ENCODE assay signal across 11 cellular contexts in genomic region chr17:72661093-72661944, GRCh38.
DNase-seq lines count a peak whose midpoint lies in the region; ATAC-seq and TF ChIP-seq lines count a peak whose summit lies in the region.
"Had no signal": no experiment of that assay in that cellular context is flagged by ENCODE, and none has a peak within 500 bp of the region (broad histone marks: within the 10 kb centered on the region; RNA-seq: fewer than 3 reads in every experiment).

No MANE protein-coding gene starts in this region.

- POLR2A ChIA-PET in HCT116 (lab: Charles Lee), result interaction anchor here (0.5 to 4.0 kb wide), 9 partner anchors 10 to 73 kb away, joined by 3 to 21 read pairs (median 6); no protein-coding TSS in a partner anchor

- H3K9me3 ChIP-seq in HCT116 (ENCODE audit: control insufficient read depth in 1 of 2, insufficient read depth in 1 of 2, low read depth in 1 of 2, low read length in 2 of 2), result peaks cover 0 to 10% of the 10 kb centered on the region in 2 experiments; a peak in 1 of 4 replicates
- H3K9me3 ChIP-seq: upper lobe of right lung had no signal

- H3K4me1 ChIP-seq in HCT116 (ENCODE audit: control insufficient read depth in 1 of 2, insufficient read depth in 2 of 2, low read length in 2 of 2), result peaks cover 50 to 66% of the 10 kb centered on the region in 2 experiments
- H3K4me1 ChIP-seq: upper lobe of right lung had no signal

- no peak for TF ChIP-seq POLR2A in HCT116 (IDR thresholded peaks at IDR 0.05; ENCODE audit: borderline replicate concordance, extremely low read depth, insufficient read depth, insufficient read length)

- no peaks in the 10 kb centered on the region for H3K36me3 ChIP-seq in HCT116 (ENCODE audit: control insufficient read depth in 1 of 2, insufficient read depth in 2 of 2, low read length in 2 of 2)
- H3K36me3 ChIP-seq: upper lobe of right lung had no signal

- intact Hi-C loops in HCT116 (cut with micrococcal nuclease) (loop anchor here (1.0 kb wide), 3 partner anchors 52 to 101 kb away; no protein-coding TSS in a partner anchor), sciatic nerve (cut with DNase I) (no loop called here)

- peak overlapping the region in 1 of 2 experiments; percentile 39; a peak in 2 of 4 replicates for H3K4me3 ChIP-seq in HCT116 (replicated peaks in 1 of 2; ENCODE audit: low read depth in 1 of 2, low read length in 2 of 2)
- H3K4me3 ChIP-seq in fibroblast of pulmonary artery (replicated peaks; ENCODE audit: low read depth, low read length), result no peak overlapping the region
- H3K4me3 ChIP-seq: upper lobe of right lung had no signal

- H3K9me2 ChIP-seq in HCT116 (ENCODE audit: insufficient read depth), result no peaks in the 10 kb centered on the region

- peak; percentile 97 for DNase-seq in HCT116 (ENCODE audit: low read depth, low spot score)
- DNase-seq in NCI-H526 (lab: John Stamatoyannopoulos, UW), result peak; percentile 95 to 96
- no peak for DNase-seq in fibroblast of pulmonary artery (ENCODE audit: low read depth)
- no peak for DNase-seq in sciatic nerve (ENCODE audit: low spot score)
- no peak for DNase-seq in cerebellar cortex (ENCODE audit: low spot score)
- DNase-seq in activated CD4-positive, alpha-beta T cell treated with anti-CD3 and anti-CD28 coated beads, Interleukin-2, amount 50 U/mL, for 4 hours, result no peak
- DNase-seq: activated CD4-positive, alpha-beta T cell treated with anti-CD3 and anti-CD28 coated beads, Interleukin-2, amount 10 ng/mL, durations not matched to agents 7 days and 5 days; NCI-H2227 treated with DMSO at 0.1 percent for 48 hours; upper lobe of right lung had no signal

- TF ChIP-seq CTCF in HCT116 (IDR thresholded peaks at IDR 0.05 in 2 of 3, conservative IDR thresholded peaks at IDR 0.05 in 1 of 3; ENCODE audit: borderline replicate concordance in 1 of 3, insufficient read depth in 1 of 3, low read depth in 2 of 3, low read length in 2 of 3) (peak in 2 of 3 experiments; percentile 89 to 99; a peak in 4 of 6 replicates), fibroblast of pulmonary artery (IDR thresholded peaks at IDR 0.05; ENCODE audit: low read length, missing control alignments) (peak; percentile 1)

- H4K20me1 ChIP-seq in HCT116 (ENCODE audit: insufficient read depth), result no peaks in the 10 kb centered on the region

- H3K4me2 ChIP-seq in HCT116 (ENCODE audit: low read length), result peak overlapping the region; percentile 73

- peak overlapping the region; percentile 65 for H3K9ac ChIP-seq in HCT116 (ENCODE audit: low read length)

- peaks cover 4% of the 10 kb centered on the region; the same call in 1 of the 2 replicates for H3K79me2 ChIP-seq in HCT116 (ENCODE audit: insufficient read depth, low read length)

- RAD21 ChIA-PET in HCT116 (lab: Charles Lee; ENCODE audit: low non-redundant PET in 1 of 2, low total read pairs in 2 of 2, uncharacterized antibody in 2 of 2, unreplicated experiment in 2 of 2), result interaction anchor here (0.9 to 1.9 kb wide), 5 partner anchors 20 to 105 kb away, joined by 4 to 8 read pairs (median 4); no protein-coding TSS in a partner anchor

- no peaks in the 10 kb centered on the region for H3K27me3 ChIP-seq in HCT116 (ENCODE audit: insufficient read depth, low read length)
- H3K27me3 ChIP-seq: upper lobe of right lung had no signal

- no peak overlapping the region for H2AFZ ChIP-seq in HCT116 (ENCODE audit: low read depth, low read length, poor library complexity, severe bottlenecking)

- TSS peak; percentile 92 for BruUV-seq in HCT116 (replicated peaks; lab: Mats Ljungman, UMichigan)

- TF ChIP-seq RAD21 in HCT116 (IDR thresholded peaks at IDR 0.05; ENCODE audit: low read depth), result peak; percentile 41; the same call in 1 of the 2 replicates

- ATAC-seq in HCT116 (peak; percentile 85), sciatic nerve (peak; percentile 52), HG03460 (IDR thresholded peaks at IDR 0.05; ENCODE audit: unreplicated experiment) (no peak), HG02759 (IDR thresholded peaks at IDR 0.05; ENCODE audit: unreplicated experiment) (no peak)
- ATAC-seq: upper lobe of right lung had no signal

- CTCF ChIA-PET in HCT116 (lab: Charles Lee), result interaction anchor here (0.6 to 3.6 kb wide), 8 partner anchors 9 to 104 kb away, joined by 3 to 22 read pairs (median 4); no protein-coding TSS in a partner anchor

- peak overlapping the region; percentile 82 for H3K27ac ChIP-seq in HCT116 (ENCODE audit: low read depth, low read length)
- H3K27ac ChIP-seq: upper lobe of right lung had no signal

TF ChIP-seq in HCT116, 20 proteins besides CTCF, POLR2A, EP300 and RAD21:
- TF ChIP-seq EZH2phosphoT487 (IDR thresholded peaks at IDR 0.05; ENCODE audit: borderline replicate concordance) (no peak), YY1 (IDR thresholded peaks at IDR 0.05; ENCODE audit: extremely low read depth, insufficient replicate concordance, low read depth, low read length) (peak; percentile 37), JUND (IDR thresholded peaks at IDR 0.05) (peak; percentile 96), ZFX (IDR thresholded peaks at IDR 0.05) (no peak), ATF3 (IDR thresholded peaks at IDR 0.05) (no peak), SIN3A (IDR thresholded peaks at IDR 0.05; ENCODE audit: low read depth) (peak; percentile 27), EGR1 (IDR thresholded peaks at IDR 0.05; ENCODE audit: low read depth) (no peak; the same call in 1 of the 2 replicates), CEBPB (IDR thresholded peaks at IDR 0.05; ENCODE audit: low read depth) (no peak; the same call in none of the 2 replicates), EZH2 (IDR thresholded peaks at IDR 0.05) (no peak), POLR2AphosphoS5 (IDR thresholded peaks at IDR 0.05; ENCODE audit: low read depth, low read length) (peak; percentile 46; the same call in 1 of the 2 replicates), ELF1 (IDR thresholded peaks at IDR 0.05; ENCODE audit: borderline replicate concordance, low read depth) (no peak), SRF (IDR thresholded peaks at IDR 0.05; ENCODE audit: low read depth) (no peak; the same call in 1 of the 2 replicates), FOSL1 (IDR thresholded peaks at IDR 0.05; ENCODE audit: low read depth) (peak; percentile 32; the same call in 1 of the 2 replicates), TCF7L2 (IDR thresholded peaks at IDR 0.05; ENCODE audit: borderline replicate concordance, extremely low read depth, insufficient read depth, insufficient read length) (no peak), SP1 (IDR thresholded peaks at IDR 0.05; ENCODE audit: low read depth) (peak; percentile 96), ZNF274 (IDR thresholded peaks at IDR 0.05; ENCODE audit: low read depth, low read length) (no peak), CBX3 (IDR thresholded peaks at IDR 0.05; ENCODE audit: low read depth) (peak; percentile 93)
- TF ChIP-seq, protein P1, sequence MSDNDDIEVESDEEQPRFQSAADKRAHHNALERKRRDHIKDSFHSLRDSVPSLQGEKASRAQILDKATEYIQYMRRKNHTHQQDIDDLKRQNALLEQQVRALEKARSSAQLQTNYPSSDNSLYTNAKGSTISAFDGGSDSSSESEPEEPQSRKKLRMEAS (IDR thresholded peaks at IDR 0.05), result peak; percentile 96
- TF ChIP-seq, protein P2, sequence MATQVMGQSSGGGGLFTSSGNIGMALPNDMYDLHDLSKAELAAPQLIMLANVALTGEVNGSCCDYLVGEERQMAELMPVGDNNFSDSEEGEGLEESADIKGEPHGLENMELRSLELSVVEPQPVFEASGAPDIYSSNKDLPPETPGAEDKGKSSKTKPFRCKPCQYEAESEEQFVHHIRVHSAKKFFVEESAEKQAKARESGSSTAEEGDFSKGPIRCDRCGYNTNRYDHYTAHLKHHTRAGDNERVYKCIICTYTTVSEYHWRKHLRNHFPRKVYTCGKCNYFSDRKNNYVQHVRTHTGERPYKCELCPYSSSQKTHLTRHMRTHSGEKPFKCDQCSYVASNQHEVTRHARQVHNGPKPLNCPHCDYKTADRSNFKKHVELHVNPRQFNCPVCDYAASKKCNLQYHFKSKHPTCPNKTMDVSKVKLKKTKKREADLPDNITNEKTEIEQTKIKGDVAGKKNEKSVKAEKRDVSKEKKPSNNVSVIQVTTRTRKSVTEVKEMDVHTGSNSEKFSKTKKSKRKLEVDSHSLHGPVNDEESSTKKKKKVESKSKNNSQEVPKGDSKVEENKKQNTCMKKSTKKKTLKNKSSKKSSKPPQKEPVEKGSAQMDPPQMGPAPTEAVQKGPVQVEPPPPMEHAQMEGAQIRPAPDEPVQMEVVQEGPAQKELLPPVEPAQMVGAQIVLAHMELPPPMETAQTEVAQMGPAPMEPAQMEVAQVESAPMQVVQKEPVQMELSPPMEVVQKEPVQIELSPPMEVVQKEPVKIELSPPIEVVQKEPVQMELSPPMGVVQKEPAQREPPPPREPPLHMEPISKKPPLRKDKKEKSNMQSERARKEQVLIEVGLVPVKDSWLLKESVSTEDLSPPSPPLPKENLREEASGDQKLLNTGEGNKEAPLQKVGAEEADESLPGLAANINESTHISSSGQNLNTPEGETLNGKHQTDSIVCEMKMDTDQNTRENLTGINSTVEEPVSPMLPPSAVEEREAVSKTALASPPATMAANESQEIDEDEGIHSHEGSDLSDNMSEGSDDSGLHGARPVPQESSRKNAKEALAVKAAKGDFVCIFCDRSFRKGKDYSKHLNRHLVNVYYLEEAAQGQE (IDR thresholded peaks at IDR 0.05; ENCODE audit: low read depth), result no peak
- TF ChIP-seq, protein P3, sequence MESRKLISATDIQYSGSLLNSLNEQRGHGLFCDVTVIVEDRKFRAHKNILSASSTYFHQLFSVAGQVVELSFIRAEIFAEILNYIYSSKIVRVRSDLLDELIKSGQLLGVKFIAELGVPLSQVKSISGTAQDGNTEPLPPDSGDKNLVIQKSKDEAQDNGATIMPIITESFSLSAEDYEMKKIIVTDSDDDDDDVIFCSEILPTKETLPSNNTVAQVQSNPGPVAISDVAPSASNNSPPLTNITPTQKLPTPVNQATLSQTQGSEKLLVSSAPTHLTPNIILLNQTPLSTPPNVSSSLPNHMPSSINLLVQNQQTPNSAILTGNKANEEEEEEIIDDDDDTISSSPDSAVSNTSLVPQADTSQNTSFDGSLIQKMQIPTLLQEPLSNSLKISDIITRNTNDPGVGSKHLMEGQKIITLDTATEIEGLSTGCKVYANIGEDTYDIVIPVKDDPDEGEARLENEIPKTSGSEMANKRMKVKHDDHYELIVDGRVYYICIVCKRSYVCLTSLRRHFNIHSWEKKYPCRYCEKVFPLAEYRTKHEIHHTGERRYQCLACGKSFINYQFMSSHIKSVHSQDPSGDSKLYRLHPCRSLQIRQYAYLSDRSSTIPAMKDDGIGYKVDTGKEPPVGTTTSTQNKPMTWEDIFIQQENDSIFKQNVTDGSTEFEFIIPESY (IDR thresholded peaks at IDR 0.05; ENCODE audit: extremely low read depth, insufficient replicate concordance, low read length), result no peak

Comparison
In these comparisons a context has a peak if more than half of its experiments do, and no peak if none do; other contexts are left out.
1. ATAC-seq: peak in HCT116 (single experiment) and sciatic nerve (single experiment); none in HG03460 (single experiment) and HG02759 (single experiment).
2. DNase-seq: peak in HCT116 (single experiment) and NCI-H526 (2 of 2); none in fibroblast of pulmonary artery (single experiment), sciatic nerve (single experiment), cerebellar cortex (single experiment) and activated CD4-positive, alpha-beta T cell treated with anti-CD3 and anti-CD28 coated beads, Interleukin-2, amount 50 U/mL, for 4 hours (0 of 2).